8 cellular contexts compared by ENCODE assay signal in genomic region chr6:42547407-42548329, GRCh38. TPM values are rescaled to one million over a fixed set of nuclear protein-coding genes. Genes with fewer than 3 reads are reported as not detected.
DNase-seq lines count a peak whose midpoint lies in the region; ATAC-seq, FAIRE-seq and TF ChIP-seq lines count a peak whose summit lies in the region.

No MANE protein-coding gene starts in this region.

- peak overlapping the region; percentile 60 for H3K9ac ChIP-seq in SK-N-SH

- H3K9me3 ChIP-seq in SK-N-SH (no peaks in the 10 kb centered on the region), osteoblast (ENCODE audit: low read depth, low read length) (no peaks in the 10 kb centered on the region), testis (no peaks in the 10 kb centered on the region)

- peak overlapping the region; percentile 83 for H2AFZ ChIP-seq in SK-N-SH (ENCODE audit: low read depth)
- peak overlapping the region; percentile 99 for H2AFZ ChIP-seq in osteoblast (ENCODE audit: low read length)

- no peaks in the 10 kb centered on the region for H3K9me2 ChIP-seq in SK-N-SH

- ATAC-seq in activated naive CD4-positive, alpha-beta T cell treated with anti-CD3 and anti-CD28 coated beads, Interleukin-2, amount 50 U/mL, for 72 hours = peak; percentile 98 to 99

- 22% methylated on average over 19 of the region's 27 CpGs for WGBS in SK-N-SH (ENCODE audit: low lambda C conversion rate)
- 1 to 2% methylated on average over 20 to 27 of the region's 27 CpGs for WGBS in testis, 2 donors

- no peaks in the 10 kb centered on the region for H3K9me3 Mint-ChIP-seq in activated naive CD4-positive, alpha-beta T cell treated with anti-CD3 and anti-CD28 coated beads, Interleukin-2, amount 50 U/mL, for 72 hours

- CTCF ChIA-PET in SK-N-SH (lab: Yijun Ruan, JAX) = interaction anchor here (0.5 to 3.3 kb wide), 94 partner anchors 8 to 627 kb away, joined by 3 to 82 read pairs (median 4); partner anchors contain the start of genes BYSL, MED20, MRPS10 and TRERF1

- intact Hi-C loops in head of caudate nucleus (cut with DNase I) (loop anchor here (10.0 kb wide), 1 partner anchor 333 kb away; the partner anchor contains the start of gene MRPS10), testis (cut with DNase I; ENCODE audit: low total_unique reads) (no loop called here)

- H3K27me3 ChIP-seq in SK-N-SH (ENCODE audit: insufficient read depth) = no peaks in the 10 kb centered on the region
- H3K27me3 ChIP-seq in osteoblast (ENCODE audit: insufficient read depth, low read length) = no peaks in the 10 kb centered on the region
- H3K27me3 ChIP-seq in testis = no peaks in the 10 kb centered on the region

- no peak for TF ChIP-seq EP300 in SK-N-SH (IDR thresholded peaks at IDR 0.05; ENCODE audit: borderline replicate concordance in 1 of 2, low read depth in 1 of 2, low read length in 1 of 2)

- no peaks in the 10 kb centered on the region for H3K36me3 Mint-ChIP-seq in activated naive CD4-positive, alpha-beta T cell treated with anti-CD3 and anti-CD28 coated beads, Interleukin-2, amount 50 U/mL, for 72 hours

- TF ChIP-seq CTCF in SK-N-SH (IDR thresholded peaks at IDR 0.05) (peak; percentile 98), osteoblast (IDR thresholded peaks at IDR 0.05; ENCODE audit: extremely low read depth, low read depth, low read length) (peak; percentile 97), testis (IDR thresholded peaks at IDR 0.05) (peak; percentile 95 to 97 (median 97))

- TF ChIP-seq POLR2A in H54 (IDR thresholded peaks at IDR 0.05; ENCODE audit: low read depth, low read length) (no peak; the same call in 1 of the 2 replicates), testis (IDR thresholded peaks at IDR 0.05) (no peak)

- peak overlapping the region in 1 of 2 donors; percentile 74 for H3K27ac Mint-ChIP-seq in activated naive CD4-positive, alpha-beta T cell treated with anti-CD3 and anti-CD28 coated beads, Interleukin-2, amount 50 U/mL, for 72 hours

- H3K4me2 ChIP-seq in SK-N-SH (peak overlapping the region; percentile 77), osteoblast (ENCODE audit: insufficient read depth, low read length) (peak overlapping the region; percentile 94)

- H3K4me3 ChIP-seq in SK-N-SH (ENCODE audit: low read depth in 2 of 2, low read length in 1 of 2) (peak overlapping the region; percentile 46 to 65), osteoblast (ENCODE audit: insufficient read depth, low read length) (peak overlapping the region; percentile 83), testis (peak overlapping the region; percentile 53 to 64)

- H4K20me1 ChIP-seq in SK-N-SH (ENCODE audit: insufficient read depth) (no peaks in the 10 kb centered on the region), osteoblast (ENCODE audit: insufficient read depth, low read length) (no peaks in the 10 kb centered on the region)

- TF ChIP-seq RAD21 in SK-N-SH (IDR thresholded peaks at IDR 0.05; ENCODE audit: low read length) = peak; percentile 90

- H3K79me2 ChIP-seq in SK-N-SH (ENCODE audit: insufficient read depth) (no peaks in the 10 kb centered on the region), osteoblast (ENCODE audit: insufficient read depth, low read length) (no peaks in the 10 kb centered on the region)

- POLR2A ChIA-PET in SK-N-SH (lab: Yijun Ruan, JAX) = interaction anchor here (0.8 to 1.6 kb wide), 4 partner anchors 16 to 497 kb away, joined by 4 to 8 read pairs (median 5); partner anchors contain the start of genes TAF8, TRERF1 and UBR2

- H3K4me1 ChIP-seq in SK-N-SH (ENCODE audit: control insufficient read depth in 1 of 2, insufficient read depth in 2 of 2, low read depth in 1 of 2, low read length in 1 of 2) (peaks cover 0 to 10% of the 10 kb centered on the region in 2 experiments; a peak in 1 of 4 replicates), osteoblast (ENCODE audit: insufficient read depth, low read length) (peaks cover 8% of the 10 kb centered on the region), testis (peaks cover 16% of the 10 kb centered on the region)

- no peaks in the 10 kb centered on the region for H3K36me3 ChIP-seq in SK-N-SH (replicated peaks in 1 of 2; ENCODE audit: control insufficient read depth in 1 of 2, insufficient read depth in 2 of 2, low read length in 1 of 2)
- no peaks in the 10 kb centered on the region for H3K36me3 ChIP-seq in osteoblast (ENCODE audit: insufficient read depth, low read length)
- no peaks in the 10 kb centered on the region for H3K36me3 ChIP-seq in testis (ENCODE audit: low read depth, missing control alignments)

- DNase-seq in DMS79 treated with DMSO at 0.1 percent for 48 hours (lab: John Stamatoyannopoulos, UW) = peak; percentile 55
- DNase-seq in H54 (ENCODE audit: insufficient read length, low spot score) = peak; percentile 84
- DNase-seq in MV-4-11 (lab: John Stamatoyannopoulos, UW) = peak; percentile 78
- DNase-seq in SK-N-SH = peak; percentile 94
- DNase-seq in activated naive CD4-positive, alpha-beta T cell treated with anti-CD3 and anti-CD28 coated beads, Interleukin-2, amount 50 U/mL, for 72 hours (ENCODE audit: low spot score in 2 of 2) = peak; percentile 86 to 96
- DNase-seq in head of caudate nucleus = peak; percentile 82 to 96 (median 92)
- DNase-seq in osteoblast (ENCODE audit: insufficient read length, low spot score, missing footprints) = peak; percentile 98
- DNase-seq in testis = peak; percentile 93

- FAIRE-seq in H54 (lab: Jason Lieb, UNC) = peak; percentile 78

- H3K27ac ChIP-seq in SK-N-SH (ENCODE audit: low read depth in 2 of 2, low read length in 1 of 2) (peak overlapping the region; percentile 59 to 72; a peak in 3 of 4 replicates), osteoblast (ENCODE audit: low read depth, low read length) (peak overlapping the region; percentile 78), testis (peak overlapping the region; percentile 47 to 63)

- peaks cover 13% of the 10 kb centered on the region for H3F3A ChIP-seq in SK-N-SH (replicated peaks; ENCODE audit: insufficient read depth)

TF ChIP-seq in SK-N-SH, 30 proteins besides CTCF, POLR2A, EP300 and RAD21 (continues in another document):
- no peak for TF ChIP-seq NRF1 (IDR thresholded peaks at IDR 0.05; ENCODE audit: low read depth, low read length)
- no peak for TF ChIP-seq IRF3 (IDR thresholded peaks at IDR 0.05; ENCODE audit: low read depth, low read length)
- TF ChIP-seq PBX3 (IDR thresholded peaks at IDR 0.05) = no peak
- no peak for TF ChIP-seq FOSL2 (IDR thresholded peaks at IDR 0.05; ENCODE audit: borderline replicate concordance, low read depth)
- no peak for TF ChIP-seq FOXM1 (IDR thresholded peaks at IDR 0.05; ENCODE audit: low read depth)
- no peak for TF ChIP-seq MEF2A (IDR thresholded peaks at IDR 0.05; ENCODE audit: borderline replicate concordance, low read depth)
- 0 out of 2 replicates have a peak, but pooled peaks have one; percentile 62 for TF ChIP-seq TAF1 (IDR thresholded peaks at IDR 0.05; ENCODE audit: borderline replicate concordance, low read depth, low read length)
- TF ChIP-seq CHD2 (IDR thresholded peaks at IDR 0.05; ENCODE audit: low read length, partially characterized antibody) = peak; percentile 48
- TF ChIP-seq USF1 (IDR thresholded peaks at IDR 0.05; ENCODE audit: borderline replicate concordance, low read depth) = peak; percentile 86
- no peak for TF ChIP-seq RXRA (IDR thresholded peaks at IDR 0.05; ENCODE audit: borderline replicate concordance, low read depth)
- peak; percentile 72 for TF ChIP-seq SMC3 (IDR thresholded peaks at IDR 0.05; ENCODE audit: low read depth, low read length)
- TF ChIP-seq SIN3A (IDR thresholded peaks at IDR 0.05; ENCODE audit: borderline replicate concordance, low read depth, low read length) = peak; percentile 56; the same call in 1 of the 2 replicates
- TF ChIP-seq YY1 (IDR thresholded peaks at IDR 0.05; ENCODE audit: low read depth) = no peak
- TF ChIP-seq NFIC (IDR thresholded peaks at IDR 0.05; ENCODE audit: borderline replicate concordance) = no peak
- TF ChIP-seq EZH2phosphoT487 (IDR thresholded peaks at IDR 0.05; ENCODE audit: borderline replicate concordance, low read depth) = no peak

RNA-seq across cellular contexts. Expression of gene UBR2, which starts 16.2 kb away (rescaled TPM):
- 5.2 and 7.2 TPM in 2 replicates for polyA plus RNA-seq in SK-N-SH (2012; rRNA removed)
- polyA plus RNA-seq in SK-N-SH (2012; cell fraction: cytosol; rRNA removed) = 5.5 and 5.6 TPM in 2 replicates
- polyA plus RNA-seq in SK-N-SH (2012; cell fraction: nucleus; rRNA removed) = 11.6 and 19.9 TPM in 2 replicates
- 10 to 100 TPM; 28.4 to 39.8 TPM for total RNA-seq in activated naive CD4-positive, alpha-beta T cell treated with anti-CD3 and anti-CD28 coated beads, Interleukin-2, amount 50 U/mL, for 72 hours
- 31.5 and 32.1 TPM in 2 replicates for total RNA-seq in osteoblast
- total RNA-seq in testis = 10 to 100 TPM; 25.8 to 26.8 TPM
- 11.1 TPM for polyA plus RNA-seq in testis (ENCODE audit: insufficient read depth, low read depth, low replicate concordance)

Comparison
In these comparisons a context has a peak if more than half of its experiments do, and no peak if none do; other contexts are left out.
1. Peak in every context shown above with its lines: DNase-seq, ATAC-seq, H3K4me3 ChIP-seq and H3K27ac ChIP-seq.